8 cellular contexts compared by ENCODE assay signal in genomic region chr9:129140397-129141065, GRCh38. TPM values are rescaled to one million over a fixed set of nuclear protein-coding genes. Genes with fewer than 3 reads are reported as not detected.
DNase-seq lines count a peak whose midpoint lies in the region; ATAC-seq and TF ChIP-seq lines count a peak whose summit lies in the region.

No MANE protein-coding gene starts in this region.

- no peak for TF ChIP-seq CTCF in fibroblast of mammary gland (conservative IDR thresholded peaks at IDR 0.05; ENCODE audit: control insufficient read depth, insufficient read depth, low read depth, low read length)
- TF ChIP-seq CTCF in nephron (IDR thresholded peaks at IDR 0.05; ENCODE audit: unreplicated experiment in 3 of 3): no peak

- CTCF ChIA-PET in activated CD4-positive, alpha-beta memory T cell treated with anti-CD3 and anti-CD28 coated beads, Interleukin-2, amount 10 ng/mL, durations not matched to agents 7 days and 5 days (lab: Charles Lee): interaction anchor here (0.5 to 9.4 kb wide), 30 partner anchors 9 to 644 kb away, joined by 3 to 112 read pairs (median 4); partner anchors contain the start of genes C9orf50, IER5L and NTMT1

- no peaks in the 10 kb centered on the region for H3K27me3 Mint-ChIP-seq in activated CD4-positive, alpha-beta memory T cell treated with anti-CD3 and anti-CD28 coated beads, Interleukin-2, amount 10 ng/mL, durations not matched to agents 7 days and 5 days
- peaks cover 3% of the 10 kb centered on the region for H3K27me3 Mint-ChIP-seq in nephron (ENCODE audit: low read depth)

- H3K27ac Mint-ChIP-seq in activated CD4-positive, alpha-beta memory T cell treated with anti-CD3 and anti-CD28 coated beads, Interleukin-2, amount 10 ng/mL, durations not matched to agents 7 days and 5 days: peak overlapping the region; percentile 96
- peak overlapping the region; percentile 98 to 99 (median 98) for H3K27ac Mint-ChIP-seq in nephron

- peak; percentile 20 for ATAC-seq in GM21825 (IDR thresholded peaks at IDR 0.05; ENCODE audit: unreplicated experiment)

- H3K9me3 Mint-ChIP-seq in activated CD4-positive, alpha-beta memory T cell treated with anti-CD3 and anti-CD28 coated beads, Interleukin-2, amount 10 ng/mL, durations not matched to agents 7 days and 5 days: no peaks in the 10 kb centered on the region
- H3K9me3 Mint-ChIP-seq in nephron: no peaks in the 10 kb centered on the region

- DNase-seq in ELR (ENCODE audit: low read depth) (peak; percentile 58), M059J (ENCODE audit: low read depth) (peak; percentile 65), fibroblast of mammary gland (ENCODE audit: low read depth) (peak; percentile 58), NCI-H1048 (lab: John Stamatoyannopoulos, UW) (no peak), GOT3 (lab: John Stamatoyannopoulos, UW) (no peak)
- DNase-seq in activated CD4-positive, alpha-beta memory T cell treated with anti-CD3 and anti-CD28 coated beads, Interleukin-2, amount 10 ng/mL, durations not matched to agents 7 days and 5 days: peak; percentile 36

- peaks cover 38% of the 10 kb centered on the region for H3K4me1 Mint-ChIP-seq in activated CD4-positive, alpha-beta memory T cell treated with anti-CD3 and anti-CD28 coated beads, Interleukin-2, amount 10 ng/mL, durations not matched to agents 7 days and 5 days
- peaks cover 71% of the 10 kb centered on the region for H3K4me1 Mint-ChIP-seq in nephron

- POLR2A ChIA-PET in activated CD4-positive, alpha-beta memory T cell treated with anti-CD3 and anti-CD28 coated beads, Interleukin-2, amount 10 ng/mL, durations not matched to agents 7 days and 5 days (lab: Charles Lee): interaction anchor here (0.8 to 3.4 kb wide), 16 partner anchors 9 to 664 kb away, joined by 3 to 34 read pairs (median 6); partner anchors contain the start of genes C9orf50, IER5L and NTMT1

- H3K4me3 ChIP-seq in fibroblast of mammary gland (ENCODE audit: control insufficient read depth, low read depth, low read length): peak overlapping the region; percentile 49

- peak overlapping the region; percentile 77 for H3K4me3 Mint-ChIP-seq in activated CD4-positive, alpha-beta memory T cell treated with anti-CD3 and anti-CD28 coated beads, Interleukin-2, amount 10 ng/mL, durations not matched to agents 7 days and 5 days
- peak overlapping the region; percentile 73 to 81 (median 80) for H3K4me3 Mint-ChIP-seq in nephron

- peaks cover 31% of the 10 kb centered on the region for H3K36me3 Mint-ChIP-seq in activated CD4-positive, alpha-beta memory T cell treated with anti-CD3 and anti-CD28 coated beads, Interleukin-2, amount 10 ng/mL, durations not matched to agents 7 days and 5 days (ENCODE audit: low read depth)
- peaks cover 13% of the 10 kb centered on the region for H3K36me3 Mint-ChIP-seq in nephron (ENCODE audit: low read depth)

RNA-seq across cellular contexts. Expression of gene PTPA, which starts 29.3 kb away (rescaled TPM):
- total RNA-seq in M059J (2014; rRNA removed; shearing (Covaris generic)): 106 and 152 TPM in 2 replicates
- total RNA-seq in activated CD4-positive, alpha-beta memory T cell treated with anti-CD3 and anti-CD28 coated beads, Interleukin-2, amount 10 ng/mL, durations not matched to agents 7 days and 5 days: 10 to 100 TPM; 88.3 to 97.7 TPM

RNA-seq across cellular contexts. Expression of gene CRAT, which starts 29.9 kb away (rescaled TPM):
- total RNA-seq in M059J (2014; rRNA removed; shearing (Covaris generic)): 39.3 and 46.0 TPM in 2 replicates
- 10 to 100 TPM; 17.3 to 18.2 TPM for total RNA-seq in activated CD4-positive, alpha-beta memory T cell treated with anti-CD3 and anti-CD28 coated beads, Interleukin-2, amount 10 ng/mL, durations not matched to agents 7 days and 5 days

RNA-seq across cellular contexts. Expression of gene IER5L, which starts 37.5 kb away (rescaled TPM):
- total RNA-seq in M059J (2014; rRNA removed; shearing (Covaris generic)): 43.1 and 75.3 TPM in 2 replicates
- 1 to 10 TPM; 2.4 to 3.0 TPM for total RNA-seq in activated CD4-positive, alpha-beta memory T cell treated with anti-CD3 and anti-CD28 coated beads, Interleukin-2, amount 10 ng/mL, durations not matched to agents 7 days and 5 days

RNA-seq across cellular contexts. Expression of gene DOLPP1, which starts 59.6 kb away (rescaled TPM):
- 25.7 and 32.4 TPM in 2 replicates for total RNA-seq in M059J (2014; rRNA removed; shearing (Covaris generic))
- 10 to 100 TPM; 12.9 to 16.3 TPM for total RNA-seq in activated CD4-positive, alpha-beta memory T cell treated with anti-CD3 and anti-CD28 coated beads, Interleukin-2, amount 10 ng/mL, durations not matched to agents 7 days and 5 days

Comparison
In these comparisons a context has a peak if more than half of its experiments do, and no peak if none do; other contexts are left out.
1. DNase-seq: peak in ELR (single experiment), M059J (single experiment), activated CD4-positive, alpha-beta memory T cell treated with anti-CD3 and anti-CD28 coated beads, Interleukin-2, amount 10 ng/mL, durations not matched to agents 7 days and 5 days (single experiment) and fibroblast of mammary gland (single experiment); none in NCI-H1048 (single experiment) and GOT3 (single experiment).
2. RNA of gene IER5L, which starts 37.5 kb away (total RNA-seq): 43.1 to 75.3 TPM in M059J; 2.4 to 3.0 TPM in activated CD4-positive, alpha-beta memory T cell treated with anti-CD3 and anti-CD28 coated beads, Interleukin-2, amount 10 ng/mL, durations not matched to agents 7 days and 5 days; every median in the first group is over 10 times any median in the second.